1 cellular context compared by ENCODE assay signal in genomic region chr16:4359914-4360313, GRCh38.
TF ChIP-seq lines count a peak whose summit lies in the region.

No MANE protein-coding gene starts in this region.

TF ChIP-seq in HCT116, 20 proteins besides CTCF, POLR2A, EP300 and RAD21 (continued from another document):
- TF ChIP-seq MAX (IDR thresholded peaks at IDR 0.05) (no peak), TCF7L2 (IDR thresholded peaks at IDR 0.05; ENCODE audit: borderline replicate concordance, extremely low read depth, insufficient read depth, insufficient read length) (no peak), JUND (IDR thresholded peaks at IDR 0.05) (no peak), EZH2phosphoT487 (IDR thresholded peaks at IDR 0.05; ENCODE audit: borderline replicate concordance) (no peak), FOSL1 (IDR thresholded peaks at IDR 0.05; ENCODE audit: low read depth) (no peak), ZBTB33 (IDR thresholded peaks at IDR 0.05; ENCODE audit: extremely low read depth, insufficient replicate concordance, low read length) (no peak), ELF1 (IDR thresholded peaks at IDR 0.05; ENCODE audit: borderline replicate concordance, low read depth) (no peak), YY1 (IDR thresholded peaks at IDR 0.05; ENCODE audit: extremely low read depth, insufficient replicate concordance, low read depth, low read length) (no peak), SIN3A (IDR thresholded peaks at IDR 0.05; ENCODE audit: low read depth) (no peak), EZH2 (IDR thresholded peaks at IDR 0.05) (no peak), EGR1 (IDR thresholded peaks at IDR 0.05; ENCODE audit: low read depth) (no peak), CBX3 (IDR thresholded peaks at IDR 0.05; ENCODE audit: low read depth) (no peak)
